Comparison of ENCODE assay signal across 21 cellular contexts in genomic region chr10:34045571-34046190, GRCh38.
DNase-seq lines count a peak whose midpoint lies in the region; ATAC-seq, FAIRE-seq and TF ChIP-seq lines count a peak whose summit lies in the region.
"Had no signal": no experiment of that assay in that cellular context is flagged by ENCODE, and none has a peak within 500 bp of the region (broad histone marks: within the 10 kb centered on the region; RNA-seq: fewer than 3 reads in every experiment).

No MANE protein-coding gene starts in this region.

- no peaks in the 10 kb centered on the region for H3K36me3 ChIP-seq in upper lobe of left lung
- H3K36me3 ChIP-seq: heart right ventricle had no signal

- H3K27ac ChIP-seq in upper lobe of left lung, result no peak overlapping the region
- H3K27ac ChIP-seq: heart right ventricle, PC-9, SK-N-MC had no signal

- TF ChIP-seq EP300 in upper lobe of left lung (IDR thresholded peaks at IDR 0.05), result no peak

- no peaks in the 10 kb centered on the region for H3K4me1 ChIP-seq in upper lobe of left lung
- H3K4me1 ChIP-seq: heart right ventricle had no signal

- ATAC-seq in upper lobe of left lung (ENCODE audit: low FRiP score in 2 of 2) (no peak), GM18519 (IDR thresholded peaks at IDR 0.05; ENCODE audit: low FRiP score, unreplicated experiment) (no peak), GM19455 (IDR thresholded peaks at IDR 0.05; ENCODE audit: unreplicated experiment) (no peak)
- ATAC-seq: CD8-positive, alpha-beta T cell; heart right ventricle; stimulated activated naive CD8-positive, alpha-beta T cell treated with anti-CD3 and anti-CD28 coated beads, Interleukin-15, amount 100 ng/mL, for 72 hours had no signal

- no peak overlapping the region for H3K4me3 ChIP-seq in AG09309 (ENCODE audit: control insufficient read depth, low read depth, low read length)
- no peak overlapping the region for H3K4me3 ChIP-seq in fibroblast of pulmonary artery (replicated peaks; ENCODE audit: low read depth, low read length)
- no peak overlapping the region for H3K4me3 ChIP-seq in upper lobe of left lung
- H3K4me3 ChIP-seq: heart right ventricle, PC-9, SK-N-MC had no signal

- peak; percentile 82 for FAIRE-seq in HTR-8/SVneo (lab: Jason Lieb, UNC)
- FAIRE-seq: colon, TTC549 had no signal

- WGBS in upper lobe of left lung, 2 donors, result 77 to 79% methylated on average over 6 of the region's 6 CpGs

- no peaks in the 10 kb centered on the region for H3K27me3 ChIP-seq in upper lobe of left lung
- H3K27me3 ChIP-seq: heart right ventricle had no signal

- H3K9me3 ChIP-seq in upper lobe of left lung, result no peaks in the 10 kb centered on the region
- H3K9me3 ChIP-seq: heart right ventricle had no signal

- TF ChIP-seq POLR2A in upper lobe of left lung (IDR thresholded peaks at IDR 0.05), result no peak

- peak; percentile 1 for DNase-seq in AG09309 (ENCODE audit: low read depth)
- DNase-seq in HTR-8/SVneo (ENCODE audit: insufficient read length, low spot score), result peak; percentile 22
- peak; percentile 21 for DNase-seq in amniotic stem cell (lab: John Stamatoyannopoulos, UW)
- DNase-seq in fibroblast of pulmonary artery (ENCODE audit: low read depth), result peak; percentile 10
- DNase-seq in upper lobe of left lung, result no peak
- no peak for DNase-seq in DMS53 treated with DMSO at 0.1 percent for 48 hours (lab: John Stamatoyannopoulos, UW; ENCODE audit: unreplicated experiment)
- DNase-seq: activated naive CD8-positive, alpha-beta T cell treated with anti-CD3 and anti-CD28 coated beads, Interleukin-2, amount 10 ng/mL, durations not matched to agents 7 days and 5 days; activated T-cell treated with anti-CD3 and anti-CD28 coated beads, Interleukin-2, amount 50 U/mL, for 72 hours; heart right ventricle; islet precursor cell; mesendoderm; NCI-H187; NCI-H510A; stimulated activated naive CD8-positive, alpha-beta T cell treated with anti-CD3 and anti-CD28 coated beads, Interleukin-15, amount 100 ng/mL, for 72 hours had no signal

- no peak for TF ChIP-seq CTCF in AG09309 (IDR thresholded peaks at IDR 0.05; ENCODE audit: control insufficient read depth, insufficient read depth, low read depth, low read length, missing control alignments)
- TF ChIP-seq CTCF in fibroblast of pulmonary artery (IDR thresholded peaks at IDR 0.05; ENCODE audit: low read length, missing control alignments), result no peak
- TF ChIP-seq CTCF in upper lobe of left lung (IDR thresholded peaks at IDR 0.05), result no peak

Comparison
In these comparisons a context has a peak if more than half of its experiments do, and no peak if none do; other contexts are left out.
1. DNase-seq: peak in AG09309 (single experiment), HTR-8/SVneo (single experiment), amniotic stem cell (single experiment) and fibroblast of pulmonary artery (single experiment); none in upper lobe of left lung (0 of 2) and DMS53 treated with DMSO at 0.1 percent for 48 hours (single experiment).